In the genomic region with DNA sequence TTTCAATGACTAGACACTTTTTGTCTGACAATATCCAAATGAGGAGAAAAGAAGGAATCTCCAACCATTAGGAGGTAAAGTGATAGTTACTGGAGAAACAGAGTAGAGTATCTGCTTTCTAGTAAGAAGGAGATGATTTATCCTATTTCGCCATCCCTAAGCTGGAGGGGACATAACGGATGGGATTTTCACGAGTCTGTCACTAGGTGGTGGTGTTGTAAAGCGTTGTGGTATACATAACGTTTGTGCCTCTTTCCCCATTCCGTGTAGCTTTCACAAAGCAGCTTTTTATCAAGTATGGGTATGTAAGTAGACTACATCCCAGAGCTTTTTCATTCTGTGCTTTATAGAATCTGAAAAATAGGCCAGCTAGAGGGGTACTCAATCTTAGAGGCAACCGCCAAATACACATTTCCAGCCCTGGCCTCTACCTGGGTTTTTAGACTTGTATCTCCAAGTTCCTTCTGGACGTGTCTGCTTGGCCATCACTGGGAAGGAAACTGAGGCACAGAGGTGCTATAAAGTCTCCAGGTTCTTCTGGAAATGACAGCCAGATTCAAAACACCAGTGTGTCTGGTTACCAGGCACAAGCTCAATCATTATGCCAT, we compare ENCODE assay signal across 8 cellular contexts. TPM values are rescaled to one million over a fixed set of nuclear protein-coding genes. Genes with fewer than 3 reads are reported as not detected.
DNase-seq lines count a peak whose midpoint lies in the region; ATAC-seq and TF ChIP-seq lines count a peak whose summit lies in the region.

No MANE protein-coding gene starts in this region.

- H3K36me3 Mint-ChIP-seq in chondrocyte (ENCODE audit: low read depth) = no peaks in the 10 kb centered on the region

- intact Hi-C loops in left colon (cut with DNase I, micrococcal nuclease) = loop anchor here in 1 of 2 donors (5.0 to 10.0 kb wide), 3 partner anchors 71 to 501 kb away; no protein-coding TSS in a partner anchor

- H3K9me3 Mint-ChIP-seq in chondrocyte (ENCODE audit: low read depth) = no peaks in the 10 kb centered on the region

- H3K4me1 Mint-ChIP-seq in chondrocyte (ENCODE audit: low read depth) = peaks cover 3% of the 10 kb centered on the region

- ATAC-seq in left colon (peak; percentile 96), GM18870 (IDR thresholded peaks at IDR 0.05; ENCODE audit: unreplicated experiment) (no peak)

- H3K4me3 Mint-ChIP-seq in chondrocyte (ENCODE audit: unreplicated experiment) = no peak overlapping the region

- H3K27me3 Mint-ChIP-seq in chondrocyte (ENCODE audit: low read depth) = peaks cover 5% of the 10 kb centered on the region

- no peak overlapping the region for H3K27ac Mint-ChIP-seq in chondrocyte (ENCODE audit: unreplicated experiment)

- DNase-seq in DMS53 treated with DMSO at 0.1 percent for 48 hours (lab: John Stamatoyannopoulos, UW; ENCODE audit: unreplicated experiment) = peak; percentile 37
- DNase-seq in HEK293T (ENCODE audit: extremely low spot score) = peak; percentile 74
- peak; percentile 90 for DNase-seq in NCI-H2029 treated with DMSO at 0.1 percent for 48 hours (lab: John Stamatoyannopoulos, UW)
- peak in 3 of 5 experiments; percentile 15 to 59 (median 31) for DNase-seq in T-helper 2 cell
- DNase-seq in chondrocyte (ENCODE audit: low spot score) = no peak
- peak in 1 of 2 donors; percentile 23 for DNase-seq in left colon
- peak; percentile 1 to 6 for DNase-seq in stimulated activated CD8-positive, alpha-beta memory T cell treated with anti-CD3 and anti-CD28 coated beads, Interleukin-15, amount 100 ng/mL, for 48 hours (ENCODE audit: low read depth in 2 of 2)

- TF ChIP-seq CTCF in chondrocyte (IDR thresholded peaks at IDR 0.05) = peak; percentile 95

- POLR2A ChIA-PET in HEK293T (lab: Yijun Ruan, JAX) = interaction anchor here (0.6 to 0.8 kb wide), 2 partner anchors 114 to 1533 kb away, joined by 3 to 4 read pairs; no protein-coding TSS in a partner anchor

- CTCF ChIA-PET in HEK293T (lab: Yijun Ruan, JAX) = interaction anchor here (0.7 to 1.9 kb wide), 15 partner anchors 11 to 535 kb away, joined by 3 to 9 read pairs (median 4); no protein-coding TSS in a partner anchor

TF ChIP-seq in HEK293T, 16 proteins besides CTCF, POLR2A, EP300 and RAD21:
- TF ChIP-seq ARNT (IDR thresholded peaks at IDR 0.05) (no peak), LEF1 (IDR thresholded peaks at IDR 0.05; ENCODE audit: borderline replicate concordance) (no peak), FOXM1 (IDR thresholded peaks at IDR 0.05; ENCODE audit: borderline replicate concordance) (no peak), ZNF384 (IDR thresholded peaks at IDR 0.05) (no peak), NFRKB (IDR thresholded peaks at IDR 0.05) (no peak), L3MBTL2 (conservative IDR thresholded peaks at IDR 0.05) (no peak), TARDBP (IDR thresholded peaks at IDR 0.05) (no peak), CTBP1 (IDR thresholded peaks at IDR 0.05; ENCODE audit: borderline replicate concordance) (no peak), ELF4 (IDR thresholded peaks at IDR 0.05) (no peak), HDGF (IDR thresholded peaks at IDR 0.05; ENCODE audit: borderline replicate concordance) (no peak), BHLHE40 (IDR thresholded peaks at IDR 0.05; ENCODE audit: borderline replicate concordance) (no peak)
- TF ChIP-seq, protein P1, sequence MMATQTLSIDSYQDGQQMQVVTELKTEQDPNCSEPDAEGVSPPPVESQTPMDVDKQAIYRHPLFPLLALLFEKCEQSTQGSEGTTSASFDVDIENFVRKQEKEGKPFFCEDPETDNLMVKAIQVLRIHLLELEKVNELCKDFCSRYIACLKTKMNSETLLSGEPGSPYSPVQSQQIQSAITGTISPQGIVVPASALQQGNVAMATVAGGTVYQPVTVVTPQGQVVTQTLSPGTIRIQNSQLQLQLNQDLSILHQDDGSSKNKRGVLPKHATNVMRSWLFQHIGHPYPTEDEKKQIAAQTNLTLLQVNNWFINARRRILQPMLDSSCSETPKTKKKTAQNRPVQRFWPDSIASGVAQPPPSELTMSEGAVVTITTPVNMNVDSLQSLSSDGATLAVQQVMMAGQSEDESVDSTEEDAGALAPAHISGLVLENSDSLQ (IDR thresholded peaks at IDR 0.05) = no peak

RNA-seq across cellular contexts. Expression of gene FAM3B, which starts 33.3 kb away (rescaled TPM):
- total RNA-seq in chondrocyte (not detected in 3 replicates), left colon (1 to 10 TPM in 1 of 2 donors, under 1 TPM in 1; 0.98 to 1.2 TPM)
